In genomic region chr15:67373971-67374370, GRCh38 we compare ENCODE assay signal across 32 cellular contexts.
"Had no signal": no experiment of that assay in that cellular context is flagged by ENCODE, and none has a peak within 500 bp of the region (broad histone marks: within the 10 kb centered on the region; RNA-seq: fewer than 3 reads in every experiment).

No MANE protein-coding gene starts in this region.

- H3K27ac Mint-ChIP-seq: activated CD8-positive, alpha-beta T cell treated with anti-CD3 and anti-CD28 coated beads for 36 hours; activated naive CD8-positive, alpha-beta T cell; activated T-helper 17 cell treated with anti-CD3 and anti-CD28 coated beads, Interleukin-2, amount 50 U/mL, for 72 hours; T-helper 17 cell; T-helper 2 cell treated with Interferon-gamma antibody and Interleukin-4, amounts not matched to agents 5 μg/mL and 100 μg/mL, for 36 hours; WTC11 had no signal

- H3K4me3 Mint-ChIP-seq: activated CD8-positive, alpha-beta T cell treated with anti-CD3 and anti-CD28 coated beads for 36 hours; activated naive CD8-positive, alpha-beta T cell; activated T-cell treated with anti-CD3 and anti-CD28 coated beads, Interleukin-2, amount 50 U/mL, for 4 hours; activated T-helper 17 cell treated with anti-CD3 and anti-CD28 coated beads, Interleukin-2, amount 50 U/mL, for 72 hours; T-helper 17 cell; T-helper 2 cell treated with Interferon-gamma antibody and Interleukin-4, amounts not matched to agents 5 μg/mL and 100 μg/mL, for 36 hours; WTC11 had no signal

- H3K4me1 ChIP-seq: colonic mucosa, esophagus squamous epithelium had no signal

- ATAC-seq: activated CD8-positive, alpha-beta T cell treated with anti-CD3 and anti-CD28 coated beads for 36 hours; activated T-cell treated with anti-CD3 and anti-CD28 coated beads, Interleukin-2, amount 50 U/mL, for 4 hours; activated T-helper 17 cell treated with anti-CD3 and anti-CD28 coated beads, Interleukin-2, amount 50 U/mL, for 72 hours; T-helper 17 cell; WTC11 had no signal

- H3K4me1 Mint-ChIP-seq: activated T-helper 17 cell treated with anti-CD3 and anti-CD28 coated beads, Interleukin-2, amount 50 U/mL, for 72 hours had no signal

- FAIRE-seq: astrocyte, endometrium, endothelial cell of umbilical vein, frontal cortex had no signal

- H3K9me3 Mint-ChIP-seq: activated CD8-positive, alpha-beta T cell treated with anti-CD3 and anti-CD28 coated beads for 36 hours; activated T-cell treated with anti-CD3 and anti-CD28 coated beads, Interleukin-2, amount 50 U/mL, for 4 hours; activated T-helper 17 cell treated with anti-CD3 and anti-CD28 coated beads, Interleukin-2, amount 50 U/mL, for 72 hours; T-helper 2 cell treated with Interferon-gamma antibody and Interleukin-4, amounts not matched to agents 5 μg/mL and 100 μg/mL, for 36 hours; WTC11 had no signal

- H3K36me3 ChIP-seq: colonic mucosa, esophagus squamous epithelium had no signal

- H3K27me3 ChIP-seq: colonic mucosa, esophagus squamous epithelium had no signal

- H3K9me3 ChIP-seq: colonic mucosa, esophagus squamous epithelium had no signal

- H3K36me3 Mint-ChIP-seq: activated naive CD8-positive, alpha-beta T cell; WTC11 had no signal

- DNase-seq: activated CD4-positive, alpha-beta T cell treated with anti-CD3 and anti-CD28 coated beads for 48 hours; activated CD4-positive, alpha-beta T cell treated with anti-CD3 and anti-CD28 coated beads, Interleukin-2, amount 50 U/mL, for 1 hour; activated CD4-positive, alpha-beta T cell treated with anti-CD3 and anti-CD28 coated beads, Interleukin-2, amount 50 U/mL, for 48 hours; activated CD8-positive, alpha-beta memory T cell treated with anti-CD3 and anti-CD28 coated beads for 24 hours; activated CD8-positive, alpha-beta T cell treated with anti-CD3 and anti-CD28 coated beads for 36 hours; activated effector memory CD4-positive, alpha-beta T cell treated with Interleukin-2 at 50 U/mL for 16 hours; activated gamma-delta T cell treated with Interleukin-2 at 50 U/mL for 16 hours; activated naive CD4-positive, alpha-beta T cell treated with anti-CD3 and anti-CD28 coated beads, Interleukin-2, amount 50 U/mL, for 16 hours; activated naive CD4-positive, alpha-beta T cell treated with Interleukin-2 at 50 U/mL for 16 hours; activated T-cell treated with anti-CD3 and anti-CD28 coated beads, Interleukin-2, amount 50 U/mL, for 4 hours; amniotic stem cell; anterior cingulate cortex; caudate nucleus; cerebellar nuclear complex; colonic mucosa; effector CD8-positive, alpha-beta T cell; esophagus squamous epithelium; foreskin fibroblast; head of caudate nucleus; hippocampal formation; T-helper 17 cell; T1000 had no signal

- H3K4me3 ChIP-seq: colonic mucosa, esophagus squamous epithelium had no signal

- H3K27ac ChIP-seq: colonic mucosa, epithelial cell of prostate, esophagus squamous epithelium, VCaP had no signal
